In the genomic region with DNA sequence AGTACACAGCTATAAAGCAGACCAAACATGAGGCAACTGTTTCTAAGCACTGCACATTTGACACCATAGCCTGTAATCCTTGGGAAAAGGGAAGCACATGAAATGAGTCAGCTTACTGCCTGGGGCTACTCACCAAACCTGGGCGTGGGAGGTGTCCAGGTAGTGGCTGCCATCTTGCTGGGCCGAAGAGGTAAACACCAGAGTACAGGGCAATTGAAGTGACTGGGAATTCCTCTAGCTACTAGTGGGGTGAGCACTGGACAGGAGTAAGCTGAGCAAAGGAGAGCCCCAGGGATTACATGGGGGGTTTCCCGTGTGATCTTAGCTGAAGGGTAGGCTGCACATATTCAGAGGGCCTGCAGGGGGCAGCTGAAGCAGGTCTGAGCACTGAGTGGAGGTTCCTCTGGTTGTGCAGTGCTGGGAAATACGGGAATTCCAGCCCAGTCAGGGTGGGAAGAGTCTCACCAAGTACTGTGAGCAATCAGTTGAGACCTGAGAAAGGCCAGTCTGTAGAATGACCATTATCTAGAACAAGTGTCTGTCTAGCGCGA, we compare ENCODE assay signal across 8 cellular contexts.
A peak's percentile ranks its signal among the peaks of the same experiment; 100 is the strongest.
DNase-seq lines count a peak whose midpoint lies in the region; ATAC-seq and TF ChIP-seq lines count a peak whose summit lies in the region.

No MANE protein-coding gene starts in this region.

- TF ChIP-seq CTCF in GM12875 (IDR thresholded peaks at IDR 0.05; ENCODE audit: borderline replicate concordance, insufficient read depth, low read depth, low read length): peak; percentile 79

- DNase-seq in SK-N-DZ (ENCODE audit: low spot score) (peak; percentile 33), islet precursor cell (peak; percentile 85), NCI-H1092 (lab: John Stamatoyannopoulos, UW) (no peak), DMS153 (lab: John Stamatoyannopoulos, UW) (no peak), NCI-H524 treated with DMSO at 0.1 percent for 48 hours (lab: John Stamatoyannopoulos, UW) (no peak), NCI-H1048 (lab: John Stamatoyannopoulos, UW) (no peak)

- no peak overlapping the region for H3K4me3 ChIP-seq in GM12875 (ENCODE audit: low read depth, low read length)

- ATAC-seq in HG02623 (IDR thresholded peaks at IDR 0.05; ENCODE audit: unreplicated experiment): peak; percentile 70

Comparison
In these comparisons a context has a peak if more than half of its experiments do, and no peak if none do; other contexts are left out.
1. DNase-seq: peak in SK-N-DZ (single experiment) and islet precursor cell (single experiment); none in NCI-H1092 (single experiment), DMS153 (single experiment), NCI-H524 treated with DMSO at 0.1 percent for 48 hours (single experiment) and NCI-H1048 (single experiment).